In genomic region chr3:50264964-50265485, GRCh38 we compare ENCODE assay signal across 11 cellular contexts. TPM values are rescaled to one million over a fixed set of nuclear protein-coding genes. Genes with fewer than 3 reads are reported as not detected.
DNase-seq lines count a peak whose midpoint lies in the region; ATAC-seq, FAIRE-seq and TF ChIP-seq lines count a peak whose summit lies in the region.
"Had no signal": no experiment of that assay in that cellular context is flagged by ENCODE, and none has a peak within 500 bp of the region (broad histone marks: within the 10 kb centered on the region; RNA-seq: fewer than 3 reads in every experiment).

No MANE protein-coding gene starts in this region.

- H3K4me1 ChIP-seq in upper lobe of left lung: peaks cover 69 to 85% (median 79%) of the 10 kb centered on the region in 4 donors

- H3F3A ChIP-seq in neural cell (ENCODE audit: insufficient read depth, low read length, poor library complexity, severe bottlenecking): no peaks in the 10 kb centered on the region

- no peak for TF ChIP-seq RAD21 in neural cell (conservative IDR thresholded peaks at IDR 0.05)

- no peaks in the 10 kb centered on the region for H3K79me2 ChIP-seq in neural cell (replicated peaks; ENCODE audit: insufficient read depth, low read length)

- H3K36me3 ChIP-seq in neural cell (ENCODE audit: insufficient read depth, low read length) (no peaks in the 10 kb centered on the region), upper lobe of left lung (no peaks in the 10 kb centered on the region)

- TF ChIP-seq CTCF in epithelial cell of esophagus (IDR thresholded peaks at IDR 0.05; ENCODE audit: insufficient read depth, low read depth, low read length, missing control alignments) (no peak), neural cell (IDR thresholded peaks at IDR 0.05; ENCODE audit: poor library complexity, severe bottlenecking) (no peak), upper lobe of left lung (IDR thresholded peaks at IDR 0.05) (no peak)

- no peak for TF ChIP-seq EP300 in neural cell (conservative IDR thresholded peaks at IDR 0.05; ENCODE audit: poor library complexity, severe bottlenecking)
- no peak for TF ChIP-seq EP300 in upper lobe of left lung (IDR thresholded peaks at IDR 0.05)

- 79 to 83% methylated on average over 1 to 2 of the region's 7 CpGs for WGBS in upper lobe of left lung, 2 donors

- H3K4me3 ChIP-seq in epithelial cell of esophagus (ENCODE audit: low read length): no peak overlapping the region
- no peak overlapping the region for H3K4me3 ChIP-seq in neural cell (ENCODE audit: low read length)
- peak overlapping the region in 1 of 4 donors; percentile 57 for H3K4me3 ChIP-seq in upper lobe of left lung

- FAIRE-seq in RCC 7860 (lab: Jason Lieb, UNC): no peak

- peak overlapping the region; percentile 47 for H3K9ac ChIP-seq in neural cell (ENCODE audit: low read length)

- peak; percentile 40 for DNase-seq in RCC 7860 (ENCODE audit: low spot score)
- peak; percentile 70 for DNase-seq in epithelial cell of esophagus (ENCODE audit: low read depth)
- DNase-seq in upper lobe of left lung: peak in 1 of 2 donors; percentile 48
- DNase-seq in activated naive CD4-positive, alpha-beta T cell treated with anti-CD3 and anti-CD28 coated beads, Interleukin-2, amount 50 U/mL, for 16 hours: no peak
- no peak for DNase-seq in amygdala (lab: John Stamatoyannopoulos, UW)
- DNase-seq: activated gamma-delta T cell treated with Interleukin-2 at 50 U/mL for 16 hours, erythroblast, natural killer cell had no signal

- peak overlapping the region; percentile 47 for H3K27ac ChIP-seq in neural cell (ENCODE audit: low read length)
- peak overlapping the region; percentile 84 to 98 (median 96) for H3K27ac ChIP-seq in upper lobe of left lung

- no peaks in the 10 kb centered on the region for H3K27me3 ChIP-seq in neural cell (ENCODE audit: insufficient read depth, low read depth, low read length)
- H3K27me3 ChIP-seq in upper lobe of left lung: no peaks in the 10 kb centered on the region

- no peaks in the 10 kb centered on the region for H3K9me2 ChIP-seq in neural cell (ENCODE audit: insufficient read depth, low read length)

- no peaks in the 10 kb centered on the region for H4K20me1 ChIP-seq in neural cell (ENCODE audit: insufficient read depth)

- H3K9me3 ChIP-seq in neural cell (ENCODE audit: low read length): no peaks in the 10 kb centered on the region
- H3K9me3 ChIP-seq in upper lobe of left lung: no peaks in the 10 kb centered on the region

- TF ChIP-seq POLR2A in upper lobe of left lung (IDR thresholded peaks at IDR 0.05): peak in 2 of 4 donors; percentile 29 to 69

- no peak overlapping the region for H2AFZ ChIP-seq in neural cell (ENCODE audit: low read depth, low read length)

- ATAC-seq in upper lobe of left lung (ENCODE audit: low FRiP score in 2 of 2) (peak in 1 of 2 donors; percentile 0), HG03045 (IDR thresholded peaks at IDR 0.05; ENCODE audit: unreplicated experiment) (no peak)
- ATAC-seq: natural killer cell had no signal

- H3K4me2 ChIP-seq in neural cell (ENCODE audit: low read length): no peak overlapping the region

TF ChIP-seq in neural cell, 6 proteins besides CTCF, POLR2A, EP300 and RAD21:
- TF ChIP-seq TAF1 (IDR thresholded peaks at IDR 0.05; ENCODE audit: low read depth): no peak
- no peak for TF ChIP-seq MXI1 (conservative IDR thresholded peaks at IDR 0.05; ENCODE audit: poor library complexity, severe bottlenecking)
- no peak for TF ChIP-seq EZH2 (IDR thresholded peaks at IDR 0.05; ENCODE audit: borderline replicate concordance, insufficient read depth, low read length, poor library complexity, severe bottlenecking)
- no peak for TF ChIP-seq REST (IDR thresholded peaks at IDR 0.05; ENCODE audit: borderline replicate concordance)
- TF ChIP-seq POLR2AphosphoS5 (IDR thresholded peaks at IDR 0.05): peak; percentile 3
- no peak for TF ChIP-seq SMC3 (conservative IDR thresholded peaks at IDR 0.05; ENCODE audit: poor library complexity)

RNA-seq across cellular contexts. Expression of gene SEMA3B, which starts 3.9 kb away (rescaled TPM):
- 7.8 and 9.6 TPM in 2 replicates for polyA plus RNA-seq in neural cell
- polyA minus RNA-seq in neural cell: 2.2 and 3.4 TPM in 2 replicates
- 100 to 1,000 TPM in 5 of 6 donors, 10 to 100 TPM in 1; 98.3 to 242 (median 122) TPM for total RNA-seq in upper lobe of left lung
- polyA plus RNA-seq: IgD-negative memory B cell had no signal

RNA-seq across cellular contexts. Expression of gene LSMEM2, which starts 13.9 kb away (rescaled TPM):
- polyA plus RNA-seq in neural cell: not detected in 2 replicates
- polyA minus RNA-seq in neural cell: not detected in 2 replicates
- total RNA-seq in upper lobe of left lung: under 1 TPM in 2 of 6 donors, not detected in 4; 0.14 to 0.59 TPM
- total RNA-seq: natural killer cell had no signal

RNA-seq across cellular contexts. Expression of gene IFRD2, which starts 27.2 kb away (rescaled TPM):
- polyA plus RNA-seq in neural cell: 41.8 and 76.4 TPM in 2 replicates
- 10.1 and 21.4 TPM in 2 replicates for polyA minus RNA-seq in neural cell
- total RNA-seq in upper lobe of left lung: 100 to 1,000 TPM in 2 of 6 donors, 10 to 100 TPM in 4; 45.4 to 126 (median 77.5) TPM

RNA-seq across cellular contexts. Expression of gene GNAI2, which starts 29.0 kb away (rescaled TPM):
- 81.6 and 101 TPM in 2 replicates for polyA plus RNA-seq in neural cell
- 79.0 and 79.4 TPM in 2 replicates for polyA minus RNA-seq in neural cell
- 100 to 1,000 TPM; 191 to 440 (median 295) TPM for total RNA-seq in upper lobe of left lung

RNA-seq across cellular contexts. Expression of gene HYAL3, which starts 34.2 kb away (rescaled TPM):
- polyA plus RNA-seq in neural cell: 8.8 and 9.1 TPM in 2 replicates
- polyA minus RNA-seq in neural cell: 2.7 and 6.1 TPM in 2 replicates
- 1 to 10 TPM in 5 of 6 donors, under 1 TPM in 1; 0.33 to 5.7 (median 3.1) TPM for total RNA-seq in upper lobe of left lung

Comparison
In these comparisons a context has a peak if more than half of its experiments do, and no peak if none do; other contexts are left out.
1. DNase-seq: peak in RCC 7860 (single experiment) and epithelial cell of esophagus (single experiment); none in activated naive CD4-positive, alpha-beta T cell treated with anti-CD3 and anti-CD28 coated beads, Interleukin-2, amount 50 U/mL, for 16 hours (single experiment) and amygdala (0 of 56).